Comparison of ENCODE assay signal across 9 cellular contexts in genomic region chr17:17416400-17417360, GRCh38.
A peak's percentile ranks its signal among the peaks of the same experiment; 100 is the strongest.
DNase-seq lines count a peak whose midpoint lies in the region; ATAC-seq and TF ChIP-seq lines count a peak whose summit lies in the region.
"Had no signal": no experiment of that assay in that cellular context is flagged by ENCODE, and none has a peak within 500 bp of the region (broad histone marks: within the 10 kb centered on the region; RNA-seq: fewer than 3 reads in every experiment).

No MANE protein-coding gene starts in this region.

- H3K27ac ChIP-seq in CD4-positive, CD25-positive, alpha-beta regulatory T cell (ENCODE audit: insufficient read depth, low read length, poor library complexity, severe bottlenecking) = peak overlapping the region; percentile 34
- peak overlapping the region; percentile 19 for H3K27ac ChIP-seq in substantia nigra (ENCODE audit: low read depth, low read length, poor library complexity, severe bottlenecking)

- H3K4me1 Mint-ChIP-seq in CD4-positive, CD25-positive, alpha-beta regulatory T cell = peaks cover 6 to 32% (median 15%) of the 10 kb centered on the region in 4 donors

- H3K9me3 Mint-ChIP-seq in CD4-positive, CD25-positive, alpha-beta regulatory T cell = peaks cover 0 to 2% (median 0%) of the 10 kb centered on the region in 7 donors
- H3K9me3 Mint-ChIP-seq in activated naive CD4-positive, alpha-beta T cell treated with anti-CD3 and anti-CD28 coated beads, Interleukin-2, amount 50 U/mL, for 72 hours = peaks cover 3 to 13% of the 10 kb centered on the region in 2 donors
- H3K9me3 Mint-ChIP-seq: central memory CD8-positive, alpha-beta T cell had no signal

- TF ChIP-seq CTCF in omental fat pad (IDR thresholded peaks at IDR 0.05) = no peak

- H3K27me3 ChIP-seq in CD4-positive, CD25-positive, alpha-beta regulatory T cell (ENCODE audit: control insufficient read depth, insufficient read depth, low read length) = no peaks in the 10 kb centered on the region

- peaks cover 4% of the 10 kb centered on the region for H3K36me3 Mint-ChIP-seq in CD4-positive, CD25-positive, alpha-beta regulatory T cell
- H3K36me3 Mint-ChIP-seq in activated naive CD4-positive, alpha-beta T cell treated with anti-CD3 and anti-CD28 coated beads, Interleukin-2, amount 50 U/mL, for 72 hours = peaks cover 0 to 7% of the 10 kb centered on the region in 2 donors

- peak; percentile 95 to 98 for ATAC-seq in CD4-positive, CD25-positive, alpha-beta regulatory T cell (ENCODE audit: low read depth in 2 of 2)
- ATAC-seq in activated naive CD4-positive, alpha-beta T cell treated with anti-CD3 and anti-CD28 coated beads, Interleukin-2, amount 50 U/mL, for 72 hours = peak; percentile 66 to 83
- ATAC-seq in HG03159 (IDR thresholded peaks at IDR 0.05; ENCODE audit: unreplicated experiment) (no peak), HG03439 (IDR thresholded peaks at IDR 0.05; ENCODE audit: unreplicated experiment) (no peak), omental fat pad (ENCODE audit: low FRiP score) (no peak)

- peak overlapping the region; percentile 13 for H3K4me3 ChIP-seq in CD4-positive, CD25-positive, alpha-beta regulatory T cell (ENCODE audit: low read depth, low read length)

- H3K27ac Mint-ChIP-seq in CD4-positive, CD25-positive, alpha-beta regulatory T cell = peak overlapping the region; percentile 33 to 48 (median 44)
- H3K27ac Mint-ChIP-seq in activated naive CD4-positive, alpha-beta T cell treated with anti-CD3 and anti-CD28 coated beads, Interleukin-2, amount 50 U/mL, for 72 hours = peak overlapping the region; percentile 57 to 85

- H3K4me1 ChIP-seq in CD4-positive, CD25-positive, alpha-beta regulatory T cell (ENCODE audit: control insufficient read depth, insufficient read depth, low read length, poor library complexity, severe bottlenecking) = peaks cover 11% of the 10 kb centered on the region

- H3K27me3 Mint-ChIP-seq in CD4-positive, CD25-positive, alpha-beta regulatory T cell = peaks cover 5% of the 10 kb centered on the region

- H3K36me3 ChIP-seq in CD4-positive, CD25-positive, alpha-beta regulatory T cell (ENCODE audit: control insufficient read depth, insufficient read depth, low read length) = no peaks in the 10 kb centered on the region

- H3K9me3 ChIP-seq in CD4-positive, CD25-positive, alpha-beta regulatory T cell (ENCODE audit: control insufficient read depth in 2 of 2, low read length in 2 of 2) = no peaks in the 10 kb centered on the region

- H3K4me3 Mint-ChIP-seq in CD4-positive, CD25-positive, alpha-beta regulatory T cell = peak overlapping the region in 1 of 4 donors; percentile 24
- H3K4me3 Mint-ChIP-seq: central memory CD8-positive, alpha-beta T cell had no signal

- DNase-seq in CD4-positive, CD25-positive, alpha-beta regulatory T cell = peak in 2 of 3 donors; percentile 22 to 79
- DNase-seq in NCI-H1092 (lab: John Stamatoyannopoulos, UW) (peak; percentile 65), hepatic stellate cell (ENCODE audit: low spot score) (peak; percentile 51), substantia nigra (lab: John Stamatoyannopoulos, UW) (peak in 28 of 49 donors; percentile 14 to 86 (median 42)), omental fat pad (ENCODE audit: low spot score) (no peak)
- no peak for DNase-seq in activated naive CD4-positive, alpha-beta T cell treated with anti-CD3 and anti-CD28 coated beads, Interleukin-2, amount 50 U/mL, for 72 hours (ENCODE audit: low spot score in 2 of 2)

Comparison
In these comparisons a context has a peak if more than half of its experiments do, and no peak if none do; other contexts are left out.
1. ATAC-seq: peak in CD4-positive, CD25-positive, alpha-beta regulatory T cell (2 of 2) and activated naive CD4-positive, alpha-beta T cell treated with anti-CD3 and anti-CD28 coated beads, Interleukin-2, amount 50 U/mL, for 72 hours (2 of 2); none in HG03159 (single experiment), HG03439 (single experiment) and omental fat pad (single experiment).
2. DNase-seq: peak in CD4-positive, CD25-positive, alpha-beta regulatory T cell (2 of 3), NCI-H1092 (single experiment), hepatic stellate cell (single experiment) and substantia nigra (28 of 49); none in activated naive CD4-positive, alpha-beta T cell treated with anti-CD3 and anti-CD28 coated beads, Interleukin-2, amount 50 U/mL, for 72 hours (0 of 2) and omental fat pad (single experiment).